8 cellular contexts compared by ENCODE assay signal in the genomic region with DNA sequence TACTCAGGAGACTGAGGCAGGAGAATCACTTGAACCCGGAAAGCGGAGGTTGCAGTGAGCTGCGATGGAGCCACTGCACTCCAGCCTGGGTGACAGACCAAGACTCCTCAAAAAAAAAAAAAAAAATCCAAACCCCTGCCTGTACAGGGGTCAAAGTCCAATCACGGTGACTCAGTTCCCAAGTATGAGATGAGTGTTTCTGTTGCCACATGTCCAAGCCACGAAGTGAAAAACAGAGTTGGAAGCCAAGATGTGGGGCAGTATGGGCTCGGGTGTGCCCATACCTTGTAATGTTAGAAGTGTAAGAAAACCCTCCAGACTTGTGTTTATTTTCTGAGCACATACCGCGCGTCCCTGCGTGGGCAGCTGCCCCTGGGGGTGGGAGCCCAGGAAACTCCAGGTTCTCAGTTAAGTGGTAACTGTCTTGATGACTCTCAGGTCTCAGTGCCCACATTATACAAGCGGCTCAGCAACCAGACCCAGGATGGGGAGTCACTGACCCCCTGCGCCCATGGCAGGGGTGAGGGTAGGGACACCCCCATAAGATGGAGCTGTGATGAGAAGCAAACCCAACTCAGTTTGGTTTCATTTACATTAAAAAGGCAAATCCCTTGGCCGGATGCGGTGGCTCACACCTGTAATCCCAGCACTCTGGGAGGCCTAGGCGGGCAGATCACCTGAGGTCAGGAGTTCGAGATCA. TPM values are rescaled to one million over a fixed set of nuclear protein-coding genes. Genes with fewer than 3 reads are reported as not detected.
DNase-seq lines count a peak whose midpoint lies in the region; ATAC-seq and TF ChIP-seq lines count a peak whose summit lies in the region.

No MANE protein-coding gene starts in this region.

- H3K4me3 Mint-ChIP-seq in activated CD4-positive, alpha-beta T cell treated with anti-CD3 and anti-CD28 coated beads, Interleukin-2, amount 10 ng/mL, durations not matched to agents 7 days and 5 days = peak overlapping the region; percentile 22

- POLR2A ChIA-PET in activated CD4-positive, alpha-beta T cell treated with anti-CD3 and anti-CD28 coated beads, Interleukin-2, amount 10 ng/mL, durations not matched to agents 7 days and 5 days (lab: Charles Lee) = interaction anchor here (0.6 kb wide), 1 partner anchor 164 kb away, joined by 4 read pairs; no protein-coding TSS in a partner anchor

- CTCF ChIA-PET in activated CD4-positive, alpha-beta T cell treated with anti-CD3 and anti-CD28 coated beads, Interleukin-2, amount 10 ng/mL, durations not matched to agents 7 days and 5 days (lab: Charles Lee) = interaction anchor here (0.7 to 2.3 kb wide), 5 partner anchors 11 to 142 kb away, joined by 3 to 7 read pairs (median 3); no protein-coding TSS in a partner anchor

- peak; percentile 24 for ATAC-seq in HG02610 (IDR thresholded peaks at IDR 0.05; ENCODE audit: unreplicated experiment)
- ATAC-seq in omental fat pad (ENCODE audit: low FRiP score) = peak; percentile 15
- ATAC-seq in HG03457 (IDR thresholded peaks at IDR 0.05; ENCODE audit: unreplicated experiment) = no peak
- no peak for ATAC-seq in HG03025 (IDR thresholded peaks at IDR 0.05; ENCODE audit: low FRiP score, unreplicated experiment)

- no peak overlapping the region for H3K4me3 ChIP-seq in epithelial cell of esophagus (ENCODE audit: low read length)

- H3K27ac Mint-ChIP-seq in activated CD4-positive, alpha-beta T cell treated with anti-CD3 and anti-CD28 coated beads, Interleukin-2, amount 10 ng/mL, durations not matched to agents 7 days and 5 days = peak overlapping the region; percentile 89

- H3K9me3 Mint-ChIP-seq in activated CD4-positive, alpha-beta T cell treated with anti-CD3 and anti-CD28 coated beads, Interleukin-2, amount 10 ng/mL, durations not matched to agents 7 days and 5 days = peaks cover 8% of the 10 kb centered on the region

- no peaks in the 10 kb centered on the region for H3K27me3 Mint-ChIP-seq in activated CD4-positive, alpha-beta T cell treated with anti-CD3 and anti-CD28 coated beads, Interleukin-2, amount 10 ng/mL, durations not matched to agents 7 days and 5 days

- H3K4me1 Mint-ChIP-seq in activated CD4-positive, alpha-beta T cell treated with anti-CD3 and anti-CD28 coated beads, Interleukin-2, amount 10 ng/mL, durations not matched to agents 7 days and 5 days = peaks cover 54% of the 10 kb centered on the region

- peaks cover 13% of the 10 kb centered on the region for H3K36me3 Mint-ChIP-seq in activated CD4-positive, alpha-beta T cell treated with anti-CD3 and anti-CD28 coated beads, Interleukin-2, amount 10 ng/mL, durations not matched to agents 7 days and 5 days (ENCODE audit: low read depth)

- TF ChIP-seq CTCF in epithelial cell of esophagus (IDR thresholded peaks at IDR 0.05; ENCODE audit: insufficient read depth, low read depth, low read length, missing control alignments) (no peak), omental fat pad (IDR thresholded peaks at IDR 0.05) (no peak)

- DNase-seq in AG08396 (ENCODE audit: low spot score) (peak; percentile 84), epithelial cell of esophagus (ENCODE audit: low read depth) (peak; percentile 98), omental fat pad (ENCODE audit: low spot score) (no peak), NCI-H2081 treated with DMSO at 0.1 percent for 48 hours (lab: John Stamatoyannopoulos, UW) (no peak)
- no peak for DNase-seq in activated CD4-positive, alpha-beta T cell treated with anti-CD3 and anti-CD28 coated beads, Interleukin-2, amount 10 ng/mL, durations not matched to agents 7 days and 5 days

RNA-seq across cellular contexts. Expression of gene GPX4, which starts 1.2 kb away (rescaled TPM):
- 100 to 1,000 TPM; 106 to 114 TPM for total RNA-seq in activated CD4-positive, alpha-beta T cell treated with anti-CD3 and anti-CD28 coated beads, Interleukin-2, amount 10 ng/mL, durations not matched to agents 7 days and 5 days
- 1,000 to 10,000 TPM in 1 of 4 donors, 100 to 1,000 TPM in 3; 429 to 1,640 (median 892) TPM for total RNA-seq in omental fat pad

RNA-seq across cellular contexts. Expression of gene POLR2E, which starts 7.4 kb away (rescaled TPM):
- 100 to 1,000 TPM; 120 to 133 TPM for total RNA-seq in activated CD4-positive, alpha-beta T cell treated with anti-CD3 and anti-CD28 coated beads, Interleukin-2, amount 10 ng/mL, durations not matched to agents 7 days and 5 days
- total RNA-seq in omental fat pad = 100 to 1,000 TPM; 151 to 216 (median 188) TPM

RNA-seq across cellular contexts. Expression of gene ARHGAP45, which starts 35.6 kb away (rescaled TPM):
- 100 to 1,000 TPM; 487 to 570 TPM for total RNA-seq in activated CD4-positive, alpha-beta T cell treated with anti-CD3 and anti-CD28 coated beads, Interleukin-2, amount 10 ng/mL, durations not matched to agents 7 days and 5 days
- total RNA-seq in omental fat pad = 10 to 100 TPM; 21.4 to 97.6 (median 36.3) TPM

Comparison
In these comparisons a context has a peak if more than half of its experiments do, and no peak if none do; other contexts are left out.
1. DNase-seq: peak in AG08396 (single experiment) and epithelial cell of esophagus (single experiment); none in activated CD4-positive, alpha-beta T cell treated with anti-CD3 and anti-CD28 coated beads, Interleukin-2, amount 10 ng/mL, durations not matched to agents 7 days and 5 days (single experiment), omental fat pad (single experiment) and NCI-H2081 treated with DMSO at 0.1 percent for 48 hours (single experiment).
2. ATAC-seq: peak in HG02610 (single experiment) and omental fat pad (single experiment); none in HG03457 (single experiment) and HG03025 (single experiment).
3. RNA of gene ARHGAP45, which starts 35.6 kb away (total RNA-seq): 487 to 570 TPM in activated CD4-positive, alpha-beta T cell treated with anti-CD3 and anti-CD28 coated beads, Interleukin-2, amount 10 ng/mL, durations not matched to agents 7 days and 5 days; 21.4 to 97.6 TPM in omental fat pad; every median in the first group is over 4 times any median in the second.